In the genomic region with DNA sequence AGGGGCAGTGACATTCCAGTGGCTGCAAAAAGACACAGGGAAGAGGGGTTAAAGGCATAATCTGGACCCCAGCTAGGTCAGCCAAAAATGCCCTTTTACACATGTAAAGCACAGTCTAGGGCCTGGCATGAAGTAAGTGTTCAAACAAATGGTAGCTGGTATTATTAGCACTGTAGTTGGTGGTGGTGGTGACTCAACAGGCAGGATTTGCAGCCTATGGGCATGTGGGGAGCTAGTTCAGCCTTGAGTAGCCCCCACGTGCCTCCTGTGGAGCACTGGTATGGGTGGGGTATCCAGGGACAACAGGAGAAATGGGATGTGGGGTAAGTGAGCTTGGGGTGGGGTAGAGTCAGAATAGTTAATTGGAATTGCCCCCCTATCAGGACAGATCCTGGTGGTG, we compare ENCODE assay signal across 21 cellular contexts. TPM values are rescaled to one million over a fixed set of nuclear protein-coding genes. Genes with fewer than 3 reads are reported as not detected.
"Had no signal": no experiment of that assay in that cellular context is flagged by ENCODE, and none has a peak within 500 bp of the region (broad histone marks: within the 10 kb centered on the region; RNA-seq: fewer than 3 reads in every experiment).

No MANE protein-coding gene starts in this region.

- H3K4me2 ChIP-seq: SK-N-SH had no signal

- DNase-seq: KBM-7, MV-4-11, NCI-H1048, NCI-H1105, NCI-H1436 treated with DMSO at 0.1 percent for 48 hours, NCI-H1694, NCI-H187 treated with DMSO at 0.1 percent for 48 hours, NCI-H2029 treated with DMSO at 0.1 percent for 48 hours, NCI-H2107, NCI-H2227 treated with DMSO at 0.1 percent for 48 hours, NCI-H526 treated with DMSO at 0.1 percent for 48 hours, NCI-H748 treated with DMSO at 0.1 percent for 48 hours, SHP77, SK-N-SH, SW 1271 had no signal

- H3K9me3 ChIP-seq: SK-N-SH had no signal

- H3K27ac ChIP-seq: RWPE1 had no signal

- FAIRE-seq: RCC 7860 had no signal

- H3K9ac ChIP-seq: SK-N-SH had no signal

RNA-seq across cellular contexts. Expression of gene DNASE1L3, which starts 27.6 kb away (rescaled TPM):
- total RNA-seq: HT-29, LHCN-M2, MCF 10A, NCI-H460 had no signal
- polyA plus RNA-seq: SK-N-SH had no signal
